Comparison of ENCODE assay signal across 23 cellular contexts in the genomic region with DNA sequence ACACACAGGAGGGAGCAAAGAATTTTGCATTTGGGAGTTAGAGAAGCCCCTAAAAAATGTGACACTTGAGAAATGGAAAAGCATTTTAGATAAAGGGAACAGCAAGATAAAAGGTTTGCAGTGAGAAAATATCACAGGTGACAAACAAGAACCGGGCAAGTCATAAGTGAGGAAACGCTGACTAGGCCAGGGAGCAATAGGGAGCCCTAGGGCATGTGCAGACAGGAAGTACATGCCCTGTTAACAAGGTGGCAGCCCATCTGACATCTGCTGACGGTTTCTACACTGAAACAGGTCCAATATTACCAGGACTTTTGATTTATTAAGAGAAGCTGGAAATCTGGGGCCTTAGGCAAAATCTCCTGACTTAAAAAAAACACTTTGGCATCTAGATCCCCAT. TPM values are rescaled to one million over a fixed set of nuclear protein-coding genes. Genes with fewer than 3 reads are reported as not detected.
DNase-seq lines count a peak whose midpoint lies in the region; ATAC-seq and TF ChIP-seq lines count a peak whose summit lies in the region.
"Had no signal": no experiment of that assay in that cellular context is flagged by ENCODE, and none has a peak within 500 bp of the region (broad histone marks: within the 10 kb centered on the region; RNA-seq: fewer than 3 reads in every experiment).

No MANE protein-coding gene starts in this region.

- no peak for TF ChIP-seq EP300 in suprapubic skin (IDR thresholded peaks at IDR 0.05)

- no peaks in the 10 kb centered on the region for H3K36me3 Mint-ChIP-seq in CD14-positive monocyte
- H3K36me3 Mint-ChIP-seq: CD8-positive, alpha-beta memory T cell had no signal

- H3K27me3 Mint-ChIP-seq in CD14-positive monocyte (ENCODE audit: low read depth in 3 of 3) = peaks cover 0 to 7% (median 0%) of the 10 kb centered on the region in 3 donors

- CTCF ChIA-PET in Panc1 (lab: Charles Lee) = no interaction called here

- TF ChIP-seq CTCF in CD14-positive monocyte (IDR thresholded peaks at IDR 0.05) = no peak
- no peak for TF ChIP-seq CTCF in Panc1 (IDR thresholded peaks at IDR 0.05)
- no peak for TF ChIP-seq CTCF in foreskin keratinocyte (conservative IDR thresholded peaks at IDR 0.05)
- TF ChIP-seq CTCF in suprapubic skin (IDR thresholded peaks at IDR 0.05) = no peak

- TF ChIP-seq POLR2A in suprapubic skin (IDR thresholded peaks at IDR 0.05) = no peak

- no peaks in the 10 kb centered on the region for H3K27me3 ChIP-seq in Panc1 (ENCODE audit: control insufficient read depth, insufficient read depth, low read length)
- H3K27me3 ChIP-seq in foreskin keratinocyte = no peaks in the 10 kb centered on the region
- H3K27me3 ChIP-seq in suprapubic skin = no peaks in the 10 kb centered on the region
- H3K27me3 ChIP-seq: Peyer's patch had no signal

- H3K9me3 Mint-ChIP-seq in CD14-positive monocyte = peaks cover 0 to 10% (median 0%) of the 10 kb centered on the region in 7 donors
- H3K9me3 Mint-ChIP-seq: CD8-positive, alpha-beta memory T cell had no signal

- H3K9me3 ChIP-seq in Panc1 (ENCODE audit: control insufficient read depth, insufficient read depth, low read depth, low read length) (no peaks in the 10 kb centered on the region), suprapubic skin (no peaks in the 10 kb centered on the region)
- H3K9me3 ChIP-seq: Peyer's patch had no signal

- peak; percentile 18 for DNase-seq in DMS 273 (lab: John Stamatoyannopoulos, UW; ENCODE audit: unreplicated experiment)
- DNase-seq in DMS 273 treated with DMSO at 0.1 percent for 48 hours (lab: John Stamatoyannopoulos, UW) = no peak
- no peak for DNase-seq in CD14-positive monocyte (ENCODE audit: low spot score)
- DNase-seq in Panc1 (ENCODE audit: low read depth, low spot score) = no peak
- peak in 1 of 2 donors; percentile 41 for DNase-seq in foreskin keratinocyte
- DNase-seq in suprapubic skin (ENCODE audit: low spot score in 2 of 2) = no peak
- DNase-seq in activated CD4-positive, alpha-beta T cell treated with anti-CD3 and anti-CD28 coated beads for 4 hours = no peak
- DNase-seq: CD8-positive, alpha-beta memory T cell; GDM1; GM23248; HCEC 1CT; NCI-H1048; NCI-H1436 treated with DMSO at 0.1 percent for 48 hours; NCI-H2081 treated with DMSO at 0.1 percent for 48 hours; NCI-H524 treated with DMSO at 0.1 percent for 48 hours; NK-92 treated with Interleukin-12 subunit alpha and Interleukin-12 subunit beta, amount 100 ng/mL, for 24 hours; Peyer's patch; Right ventricle myocardium superior had no signal

- BruUV-seq in Panc1 (replicated peaks; lab: Mats Ljungman, UMichigan) = no TSS peak

- ATAC-seq in Panc1 (no peak), foreskin keratinocyte (peak; percentile 43), GM21381 (IDR thresholded peaks at IDR 0.05; ENCODE audit: unreplicated experiment) (no peak)

- no peak overlapping the region for H3K4me3 Mint-ChIP-seq in CD14-positive monocyte
- H3K4me3 Mint-ChIP-seq: CD8-positive, alpha-beta memory T cell had no signal

- H3K27ac ChIP-seq in Panc1 (ENCODE audit: low read length) (peak overlapping the region; percentile 52; the same call in 1 of the 2 replicates), foreskin keratinocyte (no peak overlapping the region), suprapubic skin (no peak overlapping the region)
- H3K27ac ChIP-seq: 22Rv1, GM23248, HL-60, Peyer's patch, SK-N-MC had no signal

- H3K4me1 Mint-ChIP-seq in CD14-positive monocyte = peaks cover 77% of the 10 kb centered on the region

- intact Hi-C loops in CD14-positive monocyte (cut with micrococcal nuclease) (no loop called here), Panc1 (cut with micrococcal nuclease; ENCODE audit: unreplicated experiment) (loop anchor here (10.0 kb wide), 1 partner anchor 79 kb away; no protein-coding TSS in a partner anchor)

- POLR2A ChIA-PET in Panc1 (lab: Charles Lee) = interaction anchor here (0.8 kb wide), 1 partner anchor 39 kb away, joined by 8 read pairs; no protein-coding TSS in a partner anchor

- 51% methylated on average over 3 of the region's 3 CpGs for WGBS in suprapubic skin

- peak overlapping the region in 5 of 7 donors; percentile 44 to 90 (median 84) for H3K27ac Mint-ChIP-seq in CD14-positive monocyte
- H3K27ac Mint-ChIP-seq: CD8-positive, alpha-beta memory T cell had no signal

- H3K4me3 ChIP-seq in Panc1 (ENCODE audit: low read depth in 2 of 2, low read length in 2 of 2) = no peak overlapping the region
- H3K4me3 ChIP-seq in suprapubic skin = no peak overlapping the region
- H3K4me3 ChIP-seq: GM12878, GM23248, Peyer's patch, SK-N-MC had no signal

- H3K4me1 ChIP-seq in Panc1 (ENCODE audit: control insufficient read depth, insufficient read depth, low read length) (peaks cover 33% of the 10 kb centered on the region), foreskin keratinocyte (no peaks in the 10 kb centered on the region), suprapubic skin (peaks cover 9% of the 10 kb centered on the region)

- in situ Hi-C loops in Panc1 (cut with HindIII; ENCODE audit: low pct_unique_long_range_greater_than_20kb, low sequenced_read_pairs) = no loop called here

- H3K36me3 ChIP-seq in Panc1 (ENCODE audit: control insufficient read depth, insufficient read depth, low read length) = no peaks in the 10 kb centered on the region
- no peaks in the 10 kb centered on the region for H3K36me3 ChIP-seq in suprapubic skin
- H3K36me3 ChIP-seq: Peyer's patch had no signal

RNA-seq across cellular contexts. Expression of a gene that starts 4.0 kb away (rescaled TPM):
- 10 to 100 TPM; 72.6 to 74.6 TPM for polyA plus RNA-seq in CD14-positive monocyte
- 191 TPM for total RNA-seq in Panc1 (2021; ENCODE audit: unreplicated experiment)
- polyA plus RNA-seq in Panc1 (2012; ENCODE audit: insufficient read length) = 101 TPM
- total RNA-seq in foreskin keratinocyte = 22.7 and 24.3 TPM in 2 replicates
- 12.1 and 12.7 TPM in 2 replicates for polyA plus RNA-seq in foreskin keratinocyte
- total RNA-seq in suprapubic skin = 10 to 100 TPM; 20.7 to 26.2 (median 24.8) TPM
- polyA plus RNA-seq: CD8-positive, alpha-beta memory T cell had no signal
